8 cellular contexts compared by ENCODE assay signal in the genomic region with DNA sequence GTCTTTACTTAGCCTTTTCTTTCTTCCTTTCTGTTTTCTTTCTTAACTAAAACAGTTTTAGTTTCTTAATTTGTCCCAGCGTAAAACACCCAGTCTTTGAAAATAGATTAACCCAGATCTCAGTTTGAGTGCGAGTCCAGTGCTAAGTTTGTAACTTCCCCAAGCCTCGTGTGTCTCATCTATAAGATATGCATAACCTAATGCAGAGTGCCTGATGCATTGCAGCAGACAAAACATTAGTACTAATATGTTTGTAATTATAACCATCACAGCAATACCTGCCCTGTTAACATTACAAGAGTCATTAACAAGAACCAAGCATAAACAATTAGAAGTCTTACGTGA. TPM values are rescaled to one million over a fixed set of nuclear protein-coding genes. Genes with fewer than 3 reads are reported as not detected.
DNase-seq lines count a peak whose midpoint lies in the region; ATAC-seq, FAIRE-seq and TF ChIP-seq lines count a peak whose summit lies in the region.

No MANE protein-coding gene starts in this region.

- H2AFZ ChIP-seq in KMS-11 (ENCODE audit: low read depth), result peak overlapping the region; percentile 57
- H2AFZ ChIP-seq in astrocyte (ENCODE audit: low read depth, low read length), result no peak overlapping the region

- peak; percentile 8 for DNase-seq in DMS53 (lab: John Stamatoyannopoulos, UW)
- no peak for DNase-seq in DMS53 treated with DMSO at 0.1 percent for 48 hours (lab: John Stamatoyannopoulos, UW; ENCODE audit: unreplicated experiment)
- peak; percentile 49 for DNase-seq in astrocyte (ENCODE audit: low read depth)
- DNase-seq in kidney tubule cell (ENCODE audit: low spot score), result peak; percentile 43
- DNase-seq in thoracic aorta (ENCODE audit: low spot score), result no peak
- no peak for DNase-seq in OCI-M1 (lab: John Stamatoyannopoulos, UW)

- peak overlapping the region; percentile 95 for H3K4me3 Mint-ChIP-seq in astrocyte (ENCODE audit: unreplicated experiment)

- H3K4me2 ChIP-seq in KMS-11, result peak overlapping the region; percentile 74
- peak overlapping the region; percentile 86 for H3K4me2 ChIP-seq in astrocyte (ENCODE audit: low read length)

- ATAC-seq in thoracic aorta (ENCODE audit: insufficient number of reproducible peaks, low FRiP score, low read depth) (no peak), GM19351 (IDR thresholded peaks at IDR 0.05; ENCODE audit: unreplicated experiment) (no peak)

- no peaks in the 10 kb centered on the region for H3K27me3 Mint-ChIP-seq in astrocyte (ENCODE audit: low read depth, unreplicated experiment)

- peak overlapping the region; percentile 95 for H3K27ac Mint-ChIP-seq in astrocyte (ENCODE audit: unreplicated experiment)

- H3K9me3 Mint-ChIP-seq in astrocyte (ENCODE audit: unreplicated experiment), result no peaks in the 10 kb centered on the region

- H3K4me3 ChIP-seq in KMS-11 (IDR thresholded peaks at IDR 0.05; ENCODE audit: insufficient read depth, low read depth, low read length), result no peak overlapping the region
- H3K4me3 ChIP-seq in astrocyte (ENCODE audit: insufficient read depth, low read depth, low read length), result peak overlapping the region; percentile 70
- H3K4me3 ChIP-seq in thoracic aorta, result peak overlapping the region; percentile 84

- H3K9me3 ChIP-seq in astrocyte (ENCODE audit: insufficient read depth, low read depth, low read length) (no peaks in the 10 kb centered on the region), thoracic aorta (no peaks in the 10 kb centered on the region)

- H3K27me3 ChIP-seq in KMS-11 (ENCODE audit: insufficient read depth, low read depth), result no peaks in the 10 kb centered on the region
- H3K27me3 ChIP-seq in astrocyte (ENCODE audit: insufficient read depth, low read length), result no peaks in the 10 kb centered on the region
- no peaks in the 10 kb centered on the region for H3K27me3 ChIP-seq in thoracic aorta (replicated peaks; ENCODE audit: insufficient read depth)

- H4K20me1 ChIP-seq in KMS-11 (ENCODE audit: insufficient read depth) (no peaks in the 10 kb centered on the region), astrocyte (ENCODE audit: insufficient read depth, low read length) (no peaks in the 10 kb centered on the region)

- H3K79me2 ChIP-seq in KMS-11 (ENCODE audit: insufficient read depth, low read depth), result peaks cover 36% of the 10 kb centered on the region; the same call in 1 of the 2 replicates
- H3K79me2 ChIP-seq in astrocyte (ENCODE audit: insufficient read depth, low read length), result no peaks in the 10 kb centered on the region

- H3K27ac ChIP-seq in KMS-11 (peak overlapping the region; percentile 86), astrocyte (ENCODE audit: low read depth, low read length) (peak overlapping the region; percentile 90), thoracic aorta (peak overlapping the region; percentile 80 to 82)

- H3K4me1 Mint-ChIP-seq in astrocyte (ENCODE audit: low read depth, unreplicated experiment), result peaks cover 15% of the 10 kb centered on the region

- no peaks in the 10 kb centered on the region for H3K36me3 Mint-ChIP-seq in astrocyte (ENCODE audit: low read depth, unreplicated experiment)

- no peak for FAIRE-seq in astrocyte (lab: Jason Lieb, UNC)

- TF ChIP-seq CTCF in KMS-11 (conservative IDR thresholded peaks at IDR 0.05; ENCODE audit: low read depth, low read length) (no peak), astrocyte (IDR thresholded peaks at IDR 0.05; ENCODE audit: insufficient read depth, low read depth, low read length) (no peak), thoracic aorta (IDR thresholded peaks at IDR 0.05) (no peak)

- H3K36me3 ChIP-seq in KMS-11 (ENCODE audit: insufficient read depth) (no peaks in the 10 kb centered on the region), astrocyte (ENCODE audit: insufficient read depth, low read length) (no peaks in the 10 kb centered on the region), thoracic aorta (no peaks in the 10 kb centered on the region)

- H3K9ac ChIP-seq in KMS-11 (peak overlapping the region; percentile 86), astrocyte (ENCODE audit: low read length) (peak overlapping the region; percentile 96)

- peaks cover 67% of the 10 kb centered on the region for H3K4me1 ChIP-seq in KMS-11 (ENCODE audit: low read depth, poor library complexity, severe bottlenecking)
- peaks cover 25% of the 10 kb centered on the region for H3K4me1 ChIP-seq in astrocyte (ENCODE audit: insufficient read depth, low read length)
- H3K4me1 ChIP-seq in thoracic aorta (ENCODE audit: control insufficient read depth in 1 of 2, low read depth in 2 of 2), result peaks cover 14 to 23% of the 10 kb centered on the region in 2 donors

RNA-seq across cellular contexts. Expression of a gene that starts 0.5 kb away (rescaled TPM):
- total RNA-seq in astrocyte (9.5 and 10.5 TPM in 2 replicates), thoracic aorta (10 to 100 TPM in 1 of 2 donors, 1 to 10 TPM in 1; 9.8 to 23.7 TPM)

Comparison
In these comparisons a context has a peak if more than half of its experiments do, and no peak if none do; other contexts are left out.
1. DNase-seq: peak in DMS53 (single experiment), astrocyte (single experiment) and kidney tubule cell (single experiment); none in DMS53 treated with DMSO at 0.1 percent for 48 hours (single experiment), thoracic aorta (single experiment) and OCI-M1 (single experiment).
2. Peak in every context shown above with its lines, with median percentiles within 50 percentile points of each other: H3K27ac ChIP-seq.